9 cellular contexts compared by ENCODE assay signal in the genomic region with DNA sequence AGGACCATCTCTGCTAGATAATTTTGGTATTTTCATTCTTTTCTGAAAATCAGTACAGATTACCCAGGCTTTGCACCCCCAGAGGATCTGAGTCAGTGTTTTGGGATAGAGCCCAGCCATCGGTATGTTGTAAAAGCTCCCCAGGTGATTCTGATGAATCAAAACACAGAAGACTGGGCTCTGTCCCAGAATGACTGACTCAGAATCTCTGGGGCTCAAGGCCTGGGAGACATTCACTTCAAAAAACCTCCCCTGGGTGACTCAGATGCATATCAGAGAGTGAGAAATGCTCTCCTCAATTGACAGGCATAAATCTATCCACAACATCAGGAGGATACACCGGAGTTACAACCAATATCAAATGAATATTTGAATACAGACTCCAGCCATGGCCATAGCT.
DNase-seq lines count a peak whose midpoint lies in the region; ATAC-seq and TF ChIP-seq lines count a peak whose summit lies in the region.
"Had no signal": no experiment of that assay in that cellular context is flagged by ENCODE, and none has a peak within 500 bp of the region (broad histone marks: within the 10 kb centered on the region; RNA-seq: fewer than 3 reads in every experiment).

No MANE protein-coding gene starts in this region.

- no peak overlapping the region for H3K27ac Mint-ChIP-seq in activated naive CD8-positive, alpha-beta T cell treated with anti-CD3 and anti-CD28 coated beads, Interleukin-2, amount 50 U/mL, for 24 hours
- H3K27ac Mint-ChIP-seq in nephron progenitor cell: no peak overlapping the region
- H3K27ac Mint-ChIP-seq: naive B cell had no signal

- DNase-seq in Ammon's horn (ENCODE audit: low spot score) (peak; percentile 51), LNCaP clone FGC (ENCODE audit: low read depth) (peak; percentile 28), choroid plexus epithelial cell (ENCODE audit: low read depth) (peak; percentile 87), non-pigmented ciliary epithelial cell (ENCODE audit: low read depth) (peak; percentile 65), nephron progenitor cell (no peak), NCI-H2029 (lab: John Stamatoyannopoulos, UW) (no peak)
- no peak for DNase-seq in activated naive CD8-positive, alpha-beta T cell treated with anti-CD3 and anti-CD28 coated beads, Interleukin-2, amount 50 U/mL, for 24 hours
- DNase-seq in activated CD8-positive, alpha-beta memory T cell treated with anti-CD3 and anti-CD28 coated beads, Interleukin-2, amount 50 U/mL, for 4 hours: no peak
- DNase-seq: naive B cell had no signal

- TF ChIP-seq CTCF in LNCaP clone FGC (IDR thresholded peaks at IDR 0.05; ENCODE audit: control insufficient read depth, extremely low read depth, insufficient read depth) (no peak), choroid plexus epithelial cell (conservative IDR thresholded peaks at IDR 0.05; ENCODE audit: low read depth, low read length) (no peak), nephron progenitor cell (IDR thresholded peaks at IDR 0.05) (no peak)

- H3K27me3 Mint-ChIP-seq in activated naive CD8-positive, alpha-beta T cell treated with anti-CD3 and anti-CD28 coated beads, Interleukin-2, amount 50 U/mL, for 24 hours: peaks cover 3% of the 10 kb centered on the region
- H3K27me3 Mint-ChIP-seq in nephron progenitor cell (ENCODE audit: low read depth, poor library complexity): peaks cover 7% of the 10 kb centered on the region

- ATAC-seq in activated naive CD8-positive, alpha-beta T cell treated with anti-CD3 and anti-CD28 coated beads, Interleukin-2, amount 50 U/mL, for 24 hours: no peak

- H3K4me1 Mint-ChIP-seq in activated naive CD8-positive, alpha-beta T cell treated with anti-CD3 and anti-CD28 coated beads, Interleukin-2, amount 50 U/mL, for 24 hours: no peaks in the 10 kb centered on the region
- H3K4me1 Mint-ChIP-seq in nephron progenitor cell: no peaks in the 10 kb centered on the region
- H3K4me1 Mint-ChIP-seq: naive B cell had no signal

- no peaks in the 10 kb centered on the region for H3K36me3 Mint-ChIP-seq in activated naive CD8-positive, alpha-beta T cell treated with anti-CD3 and anti-CD28 coated beads, Interleukin-2, amount 50 U/mL, for 24 hours (ENCODE audit: low read depth)
- no peaks in the 10 kb centered on the region for H3K36me3 Mint-ChIP-seq in nephron progenitor cell (ENCODE audit: low read depth)
- H3K36me3 Mint-ChIP-seq: naive B cell had no signal

- no peaks in the 10 kb centered on the region for H3K9me3 Mint-ChIP-seq in activated naive CD8-positive, alpha-beta T cell treated with anti-CD3 and anti-CD28 coated beads, Interleukin-2, amount 50 U/mL, for 24 hours
- H3K9me3 Mint-ChIP-seq in nephron progenitor cell: no peaks in the 10 kb centered on the region

- H3K4me3 Mint-ChIP-seq in activated naive CD8-positive, alpha-beta T cell treated with anti-CD3 and anti-CD28 coated beads, Interleukin-2, amount 50 U/mL, for 24 hours: no peak overlapping the region
- no peak overlapping the region for H3K4me3 Mint-ChIP-seq in nephron progenitor cell
- H3K4me3 Mint-ChIP-seq: naive B cell had no signal

- H3K4me3 ChIP-seq in LNCaP clone FGC (ENCODE audit: low read depth, low read length) (no peak overlapping the region), choroid plexus epithelial cell (ENCODE audit: low read depth, low read length) (no peak overlapping the region)

Comparison
In these comparisons a context has a peak if more than half of its experiments do, and no peak if none do; other contexts are left out.
1. DNase-seq: peak in Ammon's horn (single experiment), LNCaP clone FGC (single experiment), choroid plexus epithelial cell (single experiment) and non-pigmented ciliary epithelial cell (single experiment); none in activated naive CD8-positive, alpha-beta T cell treated with anti-CD3 and anti-CD28 coated beads, Interleukin-2, amount 50 U/mL, for 24 hours (single experiment), nephron progenitor cell (single experiment), NCI-H2029 (single experiment) and activated CD8-positive, alpha-beta memory T cell treated with anti-CD3 and anti-CD28 coated beads, Interleukin-2, amount 50 U/mL, for 4 hours (single experiment).